ENCODE assay signal across 9 cellular contexts in the genomic region with DNA sequence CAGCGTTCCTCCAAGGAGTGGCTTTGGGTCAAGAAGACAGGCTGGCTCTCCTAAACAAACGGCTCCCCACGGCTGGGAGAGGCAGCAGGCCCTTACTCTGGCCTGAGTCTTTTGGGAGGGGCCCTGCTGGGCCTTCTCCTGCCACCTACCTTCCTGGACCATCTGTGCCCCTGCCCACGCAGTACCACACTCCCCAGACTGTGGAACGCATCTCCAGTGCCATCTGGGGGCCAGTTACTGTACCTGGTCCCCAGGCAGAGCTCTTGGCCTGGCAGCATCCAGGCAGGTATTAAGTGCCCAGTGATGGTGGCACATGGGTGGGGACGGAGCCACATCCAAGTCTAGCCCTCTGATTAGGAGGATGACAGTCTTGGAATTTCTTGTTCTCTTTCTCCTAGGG. TPM values are rescaled to one million over a fixed set of nuclear protein-coding genes. Genes with fewer than 3 reads are reported as not detected.
DNase-seq lines count a peak whose midpoint lies in the region; ATAC-seq and TF ChIP-seq lines count a peak whose summit lies in the region.
"Had no signal": no experiment of that assay in that cellular context is flagged by ENCODE, and none has a peak within 500 bp of the region (broad histone marks: within the 10 kb centered on the region; RNA-seq: fewer than 3 reads in every experiment).

No MANE protein-coding gene starts in this region.

- peaks cover 28% of the 10 kb centered on the region for H3F3A ChIP-seq in DOHH2 (ENCODE audit: control insufficient read depth, insufficient read depth)

- H3K4me3 ChIP-seq in DOHH2 (ENCODE audit: low read length) = no peak overlapping the region
- H3K4me3 ChIP-seq: sigmoid colon had no signal

- peaks cover 6% of the 10 kb centered on the region; the same call in 1 of the 2 replicates for H4K20me1 ChIP-seq in DOHH2 (ENCODE audit: control insufficient read depth, insufficient read depth, low read depth, low read length)

- no peaks in the 10 kb centered on the region for H3K9me2 ChIP-seq in DOHH2 (replicated peaks; ENCODE audit: control insufficient read depth, low read length)

- H3K27ac Mint-ChIP-seq in nephron progenitor cell = peak overlapping the region; percentile 90

- peak; percentile 83 for TF ChIP-seq CTCF in DOHH2 (IDR thresholded peaks at IDR 0.05; ENCODE audit: low read depth, low read length, poor library complexity, severe bottlenecking)
- TF ChIP-seq CTCF in nephron progenitor cell (IDR thresholded peaks at IDR 0.05) = no peak

- DNase-seq in LHCN-M2 (ENCODE audit: low read depth) (peak; percentile 13), nephron progenitor cell (no peak), mucosa of gallbladder (ENCODE audit: low spot score) (no peak), left cardiac atrium (no peak), DMS79 (lab: John Stamatoyannopoulos, UW) (no peak)
- peak; percentile 66 for DNase-seq in activated T-cell treated with anti-CD3 and anti-CD28 coated beads, Interleukin-2, amount 50 U/mL, for 1 hour
- DNase-seq: sigmoid colon had no signal

- H3K79me2 ChIP-seq in DOHH2 (ENCODE audit: control insufficient read depth, low read length) = peaks cover 30% of the 10 kb centered on the region

- H3K4me1 Mint-ChIP-seq in nephron progenitor cell = peaks cover 6% of the 10 kb centered on the region

- H3K4me1 ChIP-seq in DOHH2 (ENCODE audit: control insufficient read depth, low read length) = peaks cover 37% of the 10 kb centered on the region
- H3K4me1 ChIP-seq: sigmoid colon had no signal

- no peak overlapping the region for H3K4me2 ChIP-seq in DOHH2 (ENCODE audit: low read length)

- no peaks in the 10 kb centered on the region for H3K27me3 Mint-ChIP-seq in nephron progenitor cell (ENCODE audit: low read depth, poor library complexity)

- peaks cover 37% of the 10 kb centered on the region for H3K36me3 ChIP-seq in DOHH2 (ENCODE audit: control insufficient read depth, low read length)

- peaks cover 6% of the 10 kb centered on the region for H3K36me3 Mint-ChIP-seq in nephron progenitor cell (ENCODE audit: low read depth)

- intact Hi-C loops in left cardiac atrium (cut with DNase I) = no loop called here

- no peak overlapping the region for H3K4me3 Mint-ChIP-seq in nephron progenitor cell

- no peaks in the 10 kb centered on the region for H3K9me3 Mint-ChIP-seq in nephron progenitor cell

- H3K27ac ChIP-seq in DOHH2 (ENCODE audit: low read depth, low read length) = no peak overlapping the region; the same call in 1 of the 2 replicates
- H3K27ac ChIP-seq: sigmoid colon had no signal

- no peaks in the 10 kb centered on the region for H3K27me3 ChIP-seq in DOHH2 (ENCODE audit: control insufficient read depth, low read length)
- H3K27me3 ChIP-seq: sigmoid colon had no signal

- H3K9me3 ChIP-seq in DOHH2 (ENCODE audit: control insufficient read depth, insufficient read depth, low read length) = no peaks in the 10 kb centered on the region
- H3K9me3 ChIP-seq: sigmoid colon had no signal

- ATAC-seq in left cardiac atrium (no peak), GM19395 (IDR thresholded peaks at IDR 0.05; ENCODE audit: unreplicated experiment) (no peak)

RNA-seq across cellular contexts. Expression of a gene that starts 14.4 kb away (rescaled TPM):
- total RNA-seq in LHCN-M2 (2014; rRNA removed) (20.4 and 25.5 TPM in 2 replicates), mucosa of gallbladder (13.2 TPM), left cardiac atrium (1 to 10 TPM; 7.1 to 7.2 TPM)
- polyA plus RNA-seq in LHCN-M2 (2012) = 10.6 TPM

RNA-seq across cellular contexts. Expression of a gene that starts 14.5 kb away (rescaled TPM):
- total RNA-seq in LHCN-M2 (2014; rRNA removed) (58.7 and 79.6 TPM in 2 replicates), mucosa of gallbladder (18.2 TPM), left cardiac atrium (10 to 100 TPM in 1 of 2 donors, 1 to 10 TPM in 1; 9.8 to 12.2 TPM)
- 31.1 TPM for polyA plus RNA-seq in LHCN-M2 (2012)

RNA-seq across cellular contexts. Expression of a gene that starts 16.9 kb away (rescaled TPM):
- total RNA-seq in LHCN-M2 (2014; rRNA removed) (69.7 and 86.8 TPM in 2 replicates), mucosa of gallbladder (27.1 TPM), left cardiac atrium (10 to 100 TPM in 1 of 2 donors, 1 to 10 TPM in 1; 6.0 to 12.1 TPM)
- 58.9 TPM for polyA plus RNA-seq in LHCN-M2 (2012)

RNA-seq across cellular contexts. Expression of a gene that starts 28.5 kb away (rescaled TPM):
- total RNA-seq in LHCN-M2 (2014; rRNA removed) = 25.1 and 42.8 TPM in 2 replicates
- 175 TPM for polyA plus RNA-seq in LHCN-M2 (2012)
- 43.6 TPM for total RNA-seq in mucosa of gallbladder
- 10 to 100 TPM; 42.9 to 52.7 TPM for total RNA-seq in left cardiac atrium

RNA-seq across cellular contexts. Expression of a gene that starts 54.1 kb away (rescaled TPM):
- total RNA-seq in LHCN-M2 (2014; rRNA removed) (26.1 and 32.1 TPM in 2 replicates), mucosa of gallbladder (22.6 TPM), left cardiac atrium (10 to 100 TPM; 12.9 to 19.7 TPM)
- 25.5 TPM for polyA plus RNA-seq in LHCN-M2 (2012)

Comparison
In these comparisons a context has a peak if more than half of its experiments do, and no peak if none do; other contexts are left out.
1. DNase-seq: peak in LHCN-M2 (single experiment) and activated T-cell treated with anti-CD3 and anti-CD28 coated beads, Interleukin-2, amount 50 U/mL, for 1 hour (single experiment); none in nephron progenitor cell (single experiment), mucosa of gallbladder (single experiment), left cardiac atrium (single experiment) and DMS79 (single experiment).